8 cellular contexts compared by ENCODE assay signal in the genomic region with DNA sequence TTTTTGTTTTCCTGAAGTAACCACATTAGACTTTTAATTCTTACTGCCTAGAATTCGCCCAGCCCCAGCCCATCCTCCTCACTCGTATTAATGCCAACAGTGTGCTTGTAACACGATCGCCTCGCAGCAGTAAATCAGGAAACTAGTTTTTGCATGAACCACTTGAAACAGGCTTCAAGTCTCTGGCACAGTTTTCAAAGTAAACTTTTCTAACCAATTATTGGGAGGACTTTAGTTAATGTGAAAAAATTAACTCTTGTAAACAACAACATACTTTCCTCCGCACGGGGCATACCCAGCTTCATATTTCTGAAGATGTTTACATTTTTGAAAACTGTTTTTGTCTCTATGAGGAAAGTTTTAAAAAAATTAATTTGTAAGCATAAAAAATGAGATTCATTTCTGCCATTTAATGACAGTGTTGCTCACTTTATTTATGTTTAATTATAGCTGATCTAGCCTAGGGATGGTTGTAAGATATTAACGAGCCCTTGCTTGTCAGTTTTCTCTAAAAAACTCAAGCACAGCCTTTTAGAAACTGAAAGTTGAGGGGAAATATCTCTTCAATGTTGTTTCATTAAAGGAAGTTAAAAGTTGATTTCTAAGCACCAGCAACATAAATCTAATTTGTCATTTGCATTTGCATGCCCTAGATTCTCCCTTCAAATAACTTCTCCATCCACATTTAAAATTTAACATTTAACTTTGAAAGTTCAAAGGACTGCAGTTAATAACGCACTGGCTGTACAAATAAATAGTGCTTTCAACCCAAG. TPM values are rescaled to one million over a fixed set of nuclear protein-coding genes. Genes with fewer than 3 reads are reported as not detected.
DNase-seq lines count a peak whose midpoint lies in the region; ATAC-seq and FAIRE-seq lines count a peak whose summit lies in the region.

No MANE protein-coding gene starts in this region.

- H3K27ac ChIP-seq in layer of hippocampus (ENCODE audit: low read depth, low read length): peak overlapping the region; percentile 20

- DNase-seq in A172 (ENCODE audit: low spot score) (peak; percentile 25), GM19239 (ENCODE audit: insufficient read length, low spot score) (no peak), NCI-H1436 treated with DMSO at 0.1 percent for 48 hours (lab: John Stamatoyannopoulos, UW) (no peak), SK-N-DZ (ENCODE audit: low spot score) (no peak), putamen (ENCODE audit: low spot score) (no peak)

- ATAC-seq in HG03469 (IDR thresholded peaks at IDR 0.05; ENCODE audit: unreplicated experiment): no peak

- peaks cover 7% of the 10 kb centered on the region for H3K4me1 Mint-ChIP-seq in activated naive CD8-positive, alpha-beta T cell (ENCODE audit: low read depth)

- peak; percentile 88 for FAIRE-seq in GM19239 (lab: Jason Lieb, UNC)

- H3K36me3 Mint-ChIP-seq in activated naive CD8-positive, alpha-beta T cell: no peaks in the 10 kb centered on the region

- H3K27ac Mint-ChIP-seq in activated naive CD8-positive, alpha-beta T cell: no peak overlapping the region

- H3K4me3 Mint-ChIP-seq in activated naive CD8-positive, alpha-beta T cell: peak overlapping the region; percentile 37

- H3K27me3 Mint-ChIP-seq in activated naive CD8-positive, alpha-beta T cell: peaks cover 3% of the 10 kb centered on the region

- H3K9me3 Mint-ChIP-seq in activated naive CD8-positive, alpha-beta T cell (ENCODE audit: low read depth): no peaks in the 10 kb centered on the region

- H3K27me3 ChIP-seq in layer of hippocampus (ENCODE audit: control insufficient read depth, insufficient read depth, low read length): no peaks in the 10 kb centered on the region

RNA-seq across cellular contexts. Expression of gene TNFRSF19, which starts 39.4 kb away (rescaled TPM):
- total RNA-seq in A172 (2014; rRNA removed; shearing (Covaris generic)): 6.0 and 6.5 TPM in 2 replicates
- polyA plus RNA-seq in SK-N-DZ (2014; cell fraction: cytosol; rRNA removed): 3.0 and 3.3 TPM in 2 replicates
- polyA plus RNA-seq in SK-N-DZ (2014; cell fraction: nucleus; rRNA removed): 2.4 and 4.4 TPM in 2 replicates
